Comparison of ENCODE assay signal across 1 cellular context in the genomic region with DNA sequence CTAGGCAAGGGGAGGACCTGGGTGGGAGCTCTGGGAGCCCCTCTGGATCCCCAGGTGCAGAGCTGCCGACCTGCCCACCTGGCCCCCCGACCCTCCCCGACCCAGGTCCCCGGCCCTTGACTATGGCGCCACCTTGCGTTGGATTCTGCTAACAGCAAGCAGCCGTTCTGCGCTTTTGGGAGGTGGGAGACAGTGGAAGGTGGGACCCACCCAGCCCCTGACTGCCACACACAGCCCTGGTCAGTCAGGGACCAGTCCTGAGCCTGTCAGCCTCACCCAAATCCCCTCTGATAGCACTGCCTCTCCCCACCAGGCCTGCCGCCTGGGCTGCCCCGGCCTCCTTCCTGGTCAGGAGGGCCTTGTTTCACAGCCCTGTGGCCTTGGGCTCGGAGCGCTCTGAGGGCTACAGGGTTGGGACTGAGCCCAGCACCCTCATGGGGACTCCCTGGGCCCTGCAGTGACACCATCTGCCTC.
TF ChIP-seq lines count a peak whose summit lies in the region.

No MANE protein-coding gene starts in this region.

TF ChIP-seq in HCT116, 20 proteins besides CTCF, POLR2A, EP300 and RAD21 (continued from another document):
- TF ChIP-seq YY1 (IDR thresholded peaks at IDR 0.05; ENCODE audit: extremely low read depth, insufficient replicate concordance, low read depth, low read length) (no peak), EZH2 (IDR thresholded peaks at IDR 0.05) (no peak), ELF1 (IDR thresholded peaks at IDR 0.05; ENCODE audit: borderline replicate concordance, low read depth) (no peak), EZH2phosphoT487 (IDR thresholded peaks at IDR 0.05; ENCODE audit: borderline replicate concordance) (no peak), TCF7L2 (IDR thresholded peaks at IDR 0.05; ENCODE audit: borderline replicate concordance, extremely low read depth, insufficient read depth, insufficient read length) (no peak), POLR2AphosphoS5 (IDR thresholded peaks at IDR 0.05; ENCODE audit: low read depth, low read length) (no peak), CBX3 (IDR thresholded peaks at IDR 0.05; ENCODE audit: low read depth) (no peak)
